In genomic region chr1:167912294-167912693, GRCh38 we compare ENCODE assay signal across 24 cellular contexts. TPM values are rescaled to one million over a fixed set of nuclear protein-coding genes. Genes with fewer than 3 reads are reported as not detected.
"Had no signal": no experiment of that assay in that cellular context is flagged by ENCODE, and none has a peak within 500 bp of the region (broad histone marks: within the 10 kb centered on the region; RNA-seq: fewer than 3 reads in every experiment).

No MANE protein-coding gene starts in this region.

- DNase-seq: activated CD4-positive, alpha-beta memory T cell treated with anti-CD3 and anti-CD28 coated beads, Interleukin-2, amount 10 ng/mL, durations not matched to agents 7 days and 5 days; activated CD4-positive, alpha-beta T cell treated with anti-CD3 and anti-CD28 coated beads for 48 hours; activated CD8-positive, alpha-beta memory T cell treated with anti-CD3 and anti-CD28 coated beads, Interleukin-2, amount 50 U/mL, for 48 hours; activated gamma-delta T cell treated with Interleukin-2 at 50 U/mL for 16 hours; activated naive CD4-positive, alpha-beta T cell treated with anti-CD3 and anti-CD28 coated beads, Interleukin-2, amount 50 U/mL, for 16 hours; activated T-cell treated with anti-CD3 and anti-CD28 coated beads, Interleukin-2, amount 50 U/mL, for 24 hours; amniotic stem cell; brain microvascular endothelial cell; heart left ventricle; hypothalamus; kidney glomerular epithelial cell; left lung; mesendoderm; natural killer cell; right cardiac atrium; spleen; stimulated activated naive CD4-positive, alpha-beta T cell; T-helper 1 cell had no signal

- H3K4me3 Mint-ChIP-seq: activated CD4-positive, alpha-beta memory T cell treated with anti-CD3 and anti-CD28 coated beads, Interleukin-2, amount 10 ng/mL, durations not matched to agents 7 days and 5 days; activated T-cell treated with anti-CD3 and anti-CD28 coated beads, Interleukin-2, amount 50 U/mL, for 24 hours; natural killer cell; neural progenitor cell had no signal

- H3K4me1 Mint-ChIP-seq: activated CD4-positive, alpha-beta memory T cell treated with anti-CD3 and anti-CD28 coated beads, Interleukin-2, amount 10 ng/mL, durations not matched to agents 7 days and 5 days; neural progenitor cell had no signal

- H3K4me1 ChIP-seq: neural progenitor cell, tibial nerve had no signal

- H3K27me3 ChIP-seq: brain microvascular endothelial cell, heart left ventricle, left lung, neural progenitor cell, spleen, tibial nerve had no signal

- H3K27ac Mint-ChIP-seq: activated CD4-positive, alpha-beta memory T cell treated with anti-CD3 and anti-CD28 coated beads, Interleukin-2, amount 10 ng/mL, durations not matched to agents 7 days and 5 days; activated T-cell treated with anti-CD3 and anti-CD28 coated beads, Interleukin-2, amount 50 U/mL, for 24 hours; natural killer cell; neural progenitor cell had no signal

- H3K36me3 Mint-ChIP-seq: natural killer cell had no signal

- ATAC-seq: activated CD4-positive, CD25-positive, alpha-beta regulatory T cell treated with anti-CD3 and anti-CD28 coated beads, Interleukin-2, amount 50 U/mL, for 24 hours; heart left ventricle; left lung; natural killer cell; right cardiac atrium had no signal

- H3K4me3 ChIP-seq: heart left ventricle, left lung, lung, neural progenitor cell, spleen, tibial nerve had no signal

- H3K36me3 ChIP-seq: brain microvascular endothelial cell, neural progenitor cell had no signal

- H3K27ac ChIP-seq: brain microvascular endothelial cell, neural progenitor cell, spleen, tibial nerve had no signal

RNA-seq across cellular contexts. Expression of gene ADCY10, which starts 1.6 kb away (rescaled TPM):
- total RNA-seq: endothelial cell of umbilical vein, mononuclear cell, tibial nerve had no signal
